Comparison of ENCODE assay signal across 8 cellular contexts in the genomic region with DNA sequence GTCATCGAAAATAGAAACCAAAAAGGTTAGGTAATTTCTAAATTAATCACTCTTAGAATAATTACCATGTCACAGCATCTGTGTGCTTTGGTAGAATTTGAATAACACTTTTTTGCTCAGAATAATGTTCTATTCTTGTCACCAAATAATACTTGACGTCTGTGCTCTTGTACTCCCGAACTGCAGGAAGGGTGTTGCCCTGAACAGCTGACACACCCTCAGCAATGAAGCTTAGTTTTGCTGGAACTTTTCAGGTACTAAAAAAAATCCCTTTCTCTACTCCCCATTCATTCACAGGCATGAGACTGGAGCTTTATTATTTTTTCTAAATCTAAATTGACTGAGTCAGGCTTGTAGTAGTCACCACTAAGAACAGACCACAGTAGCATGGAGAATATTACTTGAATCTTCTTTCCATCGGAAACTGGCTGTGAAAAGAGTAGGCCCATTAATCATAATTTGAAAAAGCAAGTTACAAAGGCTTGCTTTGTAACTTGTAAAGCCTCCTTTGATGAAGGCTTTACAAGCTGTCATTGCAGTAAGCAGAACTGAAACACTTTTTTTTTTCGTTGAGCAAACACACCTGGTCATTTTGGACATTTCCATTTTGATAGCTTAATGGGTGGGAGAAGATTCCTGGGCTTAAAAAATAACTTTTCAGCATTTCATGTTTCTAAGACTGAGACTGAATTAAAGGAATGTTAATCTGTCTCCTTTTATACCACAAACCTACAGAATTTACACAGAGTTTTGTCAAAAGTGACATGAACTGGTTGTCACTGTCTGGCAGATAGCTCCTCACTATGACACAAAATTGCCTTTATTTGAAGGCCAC.
DNase-seq lines count a peak whose midpoint lies in the region; ATAC-seq lines count a peak whose summit lies in the region.

No MANE protein-coding gene starts in this region.

- peak overlapping the region; percentile 69 for H3K4me3 Mint-ChIP-seq in T-helper 1 cell treated with Interleukin-12 subunit alpha and Interleukin-12 subunit beta and Interleukin-4 antibody, amounts not matched to agents 30 μg/mL and 1 μg/mL, for 36 hours

- ATAC-seq in GM19035 (IDR thresholded peaks at IDR 0.05; ENCODE audit: unreplicated experiment) = peak; percentile 64
- peak; percentile 56 for ATAC-seq in HG03103 (IDR thresholded peaks at IDR 0.05; ENCODE audit: low read depth, unreplicated experiment)

- H3K9me3 Mint-ChIP-seq in T-helper 1 cell treated with Interleukin-12 subunit alpha and Interleukin-12 subunit beta and Interleukin-4 antibody, amounts not matched to agents 30 μg/mL and 1 μg/mL, for 36 hours = no peaks in the 10 kb centered on the region

- peaks cover 12% of the 10 kb centered on the region for H3K36me3 Mint-ChIP-seq in T-helper 1 cell treated with Interleukin-12 subunit alpha and Interleukin-12 subunit beta and Interleukin-4 antibody, amounts not matched to agents 30 μg/mL and 1 μg/mL, for 36 hours (ENCODE audit: low read depth)

- peaks cover 55% of the 10 kb centered on the region for H3K4me1 Mint-ChIP-seq in T-helper 1 cell treated with Interleukin-12 subunit alpha and Interleukin-12 subunit beta and Interleukin-4 antibody, amounts not matched to agents 30 μg/mL and 1 μg/mL, for 36 hours (ENCODE audit: low read depth)

- no peaks in the 10 kb centered on the region for H3K27me3 Mint-ChIP-seq in T-helper 1 cell treated with Interleukin-12 subunit alpha and Interleukin-12 subunit beta and Interleukin-4 antibody, amounts not matched to agents 30 μg/mL and 1 μg/mL, for 36 hours (ENCODE audit: low read depth)

- DNase-seq in A172 (ENCODE audit: low spot score) = peak; percentile 19
- peak; percentile 78 for DNase-seq in foreskin melanocyte
- peak; percentile 45 for DNase-seq in stimulated activated CD4-positive, alpha-beta T cell treated with anti-CD3 and anti-CD28 coated beads, Interleukin-1b, Interleukin-23, amount 100 ng/mL, for 48 hours
- DNase-seq in iPS-NIHi7 (ENCODE audit: extremely low spot score) = no peak
- DNase-seq in SK-N-DZ (ENCODE audit: low spot score) = no peak

- H3K27ac Mint-ChIP-seq in T-helper 1 cell treated with Interleukin-12 subunit alpha and Interleukin-12 subunit beta and Interleukin-4 antibody, amounts not matched to agents 30 μg/mL and 1 μg/mL, for 36 hours = peak overlapping the region; percentile 99

Comparison
In these comparisons a context has a peak if more than half of its experiments do, and no peak if none do; other contexts are left out.
1. DNase-seq: peak in A172 (single experiment), foreskin melanocyte (single experiment) and stimulated activated CD4-positive, alpha-beta T cell treated with anti-CD3 and anti-CD28 coated beads, Interleukin-1b, Interleukin-23, amount 100 ng/mL, for 48 hours (single experiment); none in iPS-NIHi7 (single experiment) and SK-N-DZ (single experiment).